Comparison of ENCODE assay signal across 27 cellular contexts in the genomic region with DNA sequence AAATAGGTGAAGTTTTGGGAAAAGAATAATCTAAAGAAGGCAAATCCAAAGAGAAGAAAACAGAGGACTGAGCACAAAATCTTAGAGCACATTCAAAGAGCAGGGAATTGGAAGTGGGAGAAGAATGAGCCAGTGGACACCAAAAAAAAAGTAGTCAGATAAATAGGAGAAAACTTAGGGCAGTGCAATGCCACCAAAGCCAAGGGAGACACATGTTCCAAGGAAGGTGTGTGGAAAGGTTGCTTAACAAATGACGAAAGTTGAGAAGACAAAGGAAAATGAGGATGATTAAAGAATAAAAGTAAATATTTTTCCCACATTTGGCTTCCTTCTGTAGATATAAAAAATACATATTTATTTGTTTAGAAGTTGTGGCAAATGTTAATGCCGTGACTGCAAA.
"Had no signal": no experiment of that assay in that cellular context is flagged by ENCODE, and none has a peak within 500 bp of the region (broad histone marks: within the 10 kb centered on the region; RNA-seq: fewer than 3 reads in every experiment).

No MANE protein-coding gene starts in this region.

- H3K4me3 ChIP-seq: coronary artery, dorsolateral prefrontal cortex, esophagus squamous epithelium, gastrocnemius medialis, heart right ventricle, left lung, lower lobe of right lung, mucosa of descending colon had no signal

- H3K36me3 ChIP-seq: gastrocnemius medialis, lower lobe of right lung had no signal

- H3K27ac Mint-ChIP-seq: mesothelial cell of epicardium; naive B cell; naive thymus-derived CD8-positive, alpha-beta T cell had no signal

- DNase-seq: dermis blood vessel endothelial cell; dorsolateral prefrontal cortex; effector CD4-positive, alpha-beta T cell; effector memory CD4-positive, alpha-beta T cell; erythroblast; esophagus squamous epithelium; foreskin fibroblast; foreskin melanocyte; gastrocnemius medialis; glutamatergic neuron; head of caudate nucleus; heart right ventricle; hippocampal formation; left cardiac atrium; left lung; left ventricle myocardium superior; lower lobe of right lung; mesenchymal stem cell; mucosa of descending colon; naive B cell; naive thymus-derived CD8-positive, alpha-beta T cell had no signal

- FAIRE-seq: islet of Langerhans, keratinocyte had no signal

- H3K9me3 ChIP-seq: gastrocnemius medialis had no signal

- H3K27me3 Mint-ChIP-seq: naive B cell; naive thymus-derived CD8-positive, alpha-beta T cell had no signal

- ATAC-seq: esophagus mucosa; gastrocnemius medialis; heart right ventricle; left cardiac atrium; left lung; left ventricle myocardium superior; lower lobe of right lung; mucosa of descending colon; naive thymus-derived CD8-positive, alpha-beta T cell had no signal

- H3K27me3 ChIP-seq: dorsolateral prefrontal cortex, esophagus squamous epithelium, gastrocnemius medialis, heart right ventricle, left lung had no signal

- H3K4me3 Mint-ChIP-seq: mesothelial cell of epicardium; naive B cell; naive thymus-derived CD8-positive, alpha-beta T cell had no signal

- H3K4me1 ChIP-seq: esophagus squamous epithelium, gastrocnemius medialis, heart right ventricle, left lung, lower lobe of right lung had no signal

- H3K4me1 Mint-ChIP-seq: naive thymus-derived CD8-positive, alpha-beta T cell had no signal

- H3K27ac ChIP-seq: coronary artery, dorsolateral prefrontal cortex, epithelial cell of prostate, esophagus squamous epithelium, gastrocnemius medialis, heart right ventricle, left lung, lower lobe of right lung had no signal
